In the genomic region with DNA sequence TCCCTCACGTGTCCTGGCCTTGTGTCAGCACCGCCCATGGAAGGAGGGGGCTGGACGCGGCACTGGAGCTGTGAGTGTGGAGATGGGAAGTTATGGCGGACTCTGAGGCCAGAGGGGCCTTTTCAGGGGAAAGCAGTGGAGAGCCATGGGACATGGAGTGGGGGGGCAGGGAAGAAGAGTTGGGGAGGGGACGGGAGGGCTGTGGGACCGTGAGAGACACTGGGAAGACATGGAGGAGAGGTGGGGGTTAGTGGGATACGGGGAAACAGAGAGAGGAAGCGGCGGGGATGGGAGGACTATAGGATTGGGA, we compare ENCODE assay signal across 14 cellular contexts. TPM values are rescaled to one million over a fixed set of nuclear protein-coding genes. Genes with fewer than 3 reads are reported as not detected.
DNase-seq lines count a peak whose midpoint lies in the region; ATAC-seq and TF ChIP-seq lines count a peak whose summit lies in the region.
"Had no signal": no experiment of that assay in that cellular context is flagged by ENCODE, and none has a peak within 500 bp of the region (broad histone marks: within the 10 kb centered on the region; RNA-seq: fewer than 3 reads in every experiment).

No MANE protein-coding gene starts in this region.

- H3K36me3 Mint-ChIP-seq in Calu3 (ENCODE audit: insufficient read depth, unreplicated experiment) = no peaks in the 10 kb centered on the region

- no peaks in the 10 kb centered on the region for H3K27me3 ChIP-seq in breast epithelium
- H3K27me3 ChIP-seq in lower lobe of right lung (ENCODE audit: low read depth) = no peaks in the 10 kb centered on the region
- peaks cover 0 to 26% (median 0%) of the 10 kb centered on the region in 3 donors for H3K27me3 ChIP-seq in stomach
- H3K27me3 ChIP-seq: pancreas had no signal

- H3K27ac ChIP-seq in breast epithelium = peak overlapping the region; percentile 73 to 93
- H3K27ac ChIP-seq in lower lobe of right lung = peak overlapping the region; percentile 75
- H3K27ac ChIP-seq in stomach = peak overlapping the region in 4 of 5 donors; percentile 54 to 75 (median 67)

- DNase-seq in Calu3 (no peak), breast epithelium (ENCODE audit: low spot score in 2 of 2) (peak in 1 of 2 donors; percentile 83), lower lobe of right lung (no peak), stomach (no peak), NCI-H510A (lab: John Stamatoyannopoulos, UW) (no peak)
- DNase-seq: activated CD8-positive, alpha-beta memory T cell treated with anti-CD3 and anti-CD28 coated beads for 24 hours; COR-L47; GF-D8; KBM-7; stimulated activated CD4-positive, alpha-beta T cell treated with anti-CD3 and anti-CD28 coated beads, Interleukin-1b, Interleukin-23, amount 100 ng/mL, for 48 hours had no signal

- intact Hi-C loops in Calu3 (cut with micrococcal nuclease; ENCODE audit: unreplicated experiment) (loop anchor here (10.0 kb wide), 1 partner anchor 52 kb away; no protein-coding TSS in a partner anchor), breast epithelium (cut with DNase I; ENCODE audit: low total_unique reads) (loop anchor here (10.0 kb wide), 3 partner anchors 102 to 462 kb away; no protein-coding TSS in a partner anchor), lower lobe of right lung (cut with DNase I) (no loop called here), stomach (cut with DNase I; ENCODE audit: low total_unique reads) (loop anchor here (10.0 kb wide), 2 partner anchors 102 to 262 kb away; no protein-coding TSS in a partner anchor)

- H3K4me1 Mint-ChIP-seq in Calu3 (ENCODE audit: low read depth, unreplicated experiment) = peaks cover 35% of the 10 kb centered on the region

- TF ChIP-seq EP300 in stomach (IDR thresholded peaks at IDR 0.05) = no peak

- TF ChIP-seq CTCF in Calu3 (IDR thresholded peaks at IDR 0.05; ENCODE audit: unreplicated experiment) (no peak), breast epithelium (IDR thresholded peaks at IDR 0.05) (no peak), lower lobe of right lung (IDR thresholded peaks at IDR 0.05) (no peak), stomach (IDR thresholded peaks at IDR 0.05) (no peak)

- ATAC-seq in lower lobe of right lung (no peak), HG03354 (IDR thresholded peaks at IDR 0.05; ENCODE audit: poor library complexity, severe bottlenecking, unreplicated experiment) (no peak), HG03135 (IDR thresholded peaks at IDR 0.05; ENCODE audit: unreplicated experiment) (no peak), HG03378 (IDR thresholded peaks at IDR 0.05; ENCODE audit: unreplicated experiment) (no peak)

- peaks cover 10 to 23% of the 10 kb centered on the region in 2 donors for H3K4me1 ChIP-seq in breast epithelium
- H3K4me1 ChIP-seq in lower lobe of right lung = peaks cover 50% of the 10 kb centered on the region
- H3K4me1 ChIP-seq in stomach = peaks cover 25 to 44% (median 33%) of the 10 kb centered on the region in 4 donors

- peak overlapping the region; percentile 35 for H3K27ac Mint-ChIP-seq in Calu3 (ENCODE audit: unreplicated experiment)

- no peak for TF ChIP-seq POLR2A in breast epithelium (IDR thresholded peaks at IDR 0.05)
- TF ChIP-seq POLR2A in stomach (IDR thresholded peaks at IDR 0.05) = no peak

- 46 to 59% (median 55%) methylated on average over 8 to 10 of the region's 10 CpGs for WGBS in stomach, 5 donors

- BruUV-seq in Calu3 (replicated peaks; lab: Mats Ljungman, UMichigan) = no TSS peak

- H3K9me3 ChIP-seq in breast epithelium (no peaks in the 10 kb centered on the region), lower lobe of right lung (no peaks in the 10 kb centered on the region), stomach (no peaks in the 10 kb centered on the region)
- H3K9me3 ChIP-seq: pancreas had no signal

- H3K4me3 Mint-ChIP-seq in Calu3 (ENCODE audit: low read depth, unreplicated experiment) = no peak overlapping the region

- H3K36me3 ChIP-seq in breast epithelium = no peaks in the 10 kb centered on the region
- no peaks in the 10 kb centered on the region for H3K36me3 ChIP-seq in lower lobe of right lung
- H3K36me3 ChIP-seq in stomach = no peaks in the 10 kb centered on the region
- H3K36me3 ChIP-seq: pancreas had no signal

- H3K4me3 ChIP-seq in breast epithelium (peak overlapping the region in 1 of 3 donors; percentile 37), lower lobe of right lung (no peak overlapping the region), stomach (no peak overlapping the region)
- H3K4me3 ChIP-seq: pancreas had no signal

- H3K27me3 Mint-ChIP-seq in Calu3 (ENCODE audit: unreplicated experiment) = no peaks in the 10 kb centered on the region

- H3K9me3 Mint-ChIP-seq in Calu3 (ENCODE audit: low read depth, unreplicated experiment) = no peaks in the 10 kb centered on the region

- CTCF ChIA-PET in Calu3 (lab: Charles Lee) = interaction anchor here (0.7 to 1.2 kb wide), 4 partner anchors 9 to 264 kb away, joined by 4 to 10 read pairs (median 6); no protein-coding TSS in a partner anchor

RNA-seq across cellular contexts. Expression of a gene that starts 58.2 kb away (rescaled TPM):
- 75.0 and 75.7 TPM in 2 replicates for total RNA-seq in Calu3 (2022)
- 100 to 1,000 TPM in 2 of 3 donors, 10 to 100 TPM in 1; 73.7 to 119 (median 107) TPM for total RNA-seq in breast epithelium
- 93.2 TPM for total RNA-seq in lower lobe of right lung
- 100 to 1,000 TPM in 1 of 5 donors, 10 to 100 TPM in 4; 44.9 to 132 (median 66.9) TPM for total RNA-seq in stomach
- 10 to 100 TPM; 53.5 to 86.6 (median 64.9) TPM for polyA plus RNA-seq in stomach
